8 cellular contexts compared by ENCODE assay signal in genomic region chr15:94324117-94324826, GRCh38.
DNase-seq lines count a peak whose midpoint lies in the region; ATAC-seq and FAIRE-seq lines count a peak whose summit lies in the region.

No MANE protein-coding gene starts in this region.

- ATAC-seq in GM21723 (IDR thresholded peaks at IDR 0.05; ENCODE audit: unreplicated experiment), result peak; percentile 84

- peak; percentile 69 for FAIRE-seq in RCC 7860 (lab: Jason Lieb, UNC)

- DNase-seq in G401 (ENCODE audit: low spot score) (peak; percentile 54), KG1 (lab: John Stamatoyannopoulos, UW) (peak; percentile 54), RCC 7860 (ENCODE audit: low spot score) (peak; percentile 57), germinal center (ENCODE audit: low spot score) (peak; percentile 72), pons (ENCODE audit: low spot score) (peak; percentile 27), NCI-H1048 (lab: John Stamatoyannopoulos, UW) (no peak)
- DNase-seq in activated T-helper 9 cell treated with anti-CD3 and anti-CD28 coated beads, Interleukin-2, amount 50 U/mL, for 16 hours (ENCODE audit: low read depth), result peak; percentile 31

- in situ Hi-C loops in G401 (cut with HindIII; ENCODE audit: low sequenced_read_pairs), result no loop called here
